In the genomic region with DNA sequence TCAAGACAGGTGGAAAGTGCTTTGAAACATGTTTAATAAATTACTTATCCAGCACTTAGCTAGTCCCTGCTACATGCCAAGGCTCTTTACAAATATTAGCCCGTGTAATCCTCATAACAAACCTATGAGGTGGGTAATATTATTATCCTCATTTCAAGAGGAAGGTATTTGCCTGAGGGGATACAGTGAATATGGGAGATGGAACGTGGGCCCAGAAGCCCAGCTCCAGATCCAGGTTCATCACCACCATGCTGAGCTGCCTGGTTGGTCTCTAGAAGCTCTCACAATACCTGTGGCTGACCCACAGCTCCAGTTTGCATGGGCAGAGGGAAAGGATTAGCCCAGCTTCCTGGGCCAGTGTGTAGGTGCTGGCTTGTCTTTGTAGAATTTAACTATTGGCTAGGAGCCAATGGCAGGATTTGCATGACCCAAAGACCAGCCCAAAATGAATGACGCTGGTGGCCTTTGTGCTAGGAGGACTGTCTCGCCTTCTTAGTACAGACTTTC, we compare ENCODE assay signal across 20 cellular contexts.
DNase-seq lines count a peak whose midpoint lies in the region; ATAC-seq, FAIRE-seq and TF ChIP-seq lines count a peak whose summit lies in the region.
"Had no signal": no experiment of that assay in that cellular context is flagged by ENCODE, and none has a peak within 500 bp of the region (broad histone marks: within the 10 kb centered on the region; RNA-seq: fewer than 3 reads in every experiment).

No MANE protein-coding gene starts in this region.

- CTCF ChIA-PET in HepG2 (lab: Yijun Ruan, JAX; ENCODE audit: low intra/inter-chr PET ratio, low total read pairs), result no interaction called here

- BruUV-seq in HepG2 (replicated peaks; lab: Mats Ljungman, UMichigan), result no TSS peak

- H3K36me3 ChIP-seq in HepG2 (replicated peaks in 1 of 2; ENCODE audit: control insufficient read depth in 1 of 2, insufficient read depth in 2 of 2, low read length in 2 of 2) (no peaks in the 10 kb centered on the region), right lobe of liver (no peaks in the 10 kb centered on the region), heart right ventricle (no peaks in the 10 kb centered on the region)

- POLR2A ChIA-PET in HepG2 (lab: Yijun Ruan, JAX), result no interaction called here

- no peaks in the 10 kb centered on the region for H4K20me1 ChIP-seq in HepG2 (ENCODE audit: insufficient read depth, low read length)

- no peak overlapping the region for H3K27ac ChIP-seq in HepG2 (ENCODE audit: extremely low read length, insufficient read depth, low read length)
- H3K27ac ChIP-seq in right lobe of liver, result no peak overlapping the region
- no peak overlapping the region for H3K27ac ChIP-seq in foreskin keratinocyte
- no peak overlapping the region for H3K27ac ChIP-seq in heart right ventricle
- H3K27ac ChIP-seq: C4-2B, SK-N-MC had no signal

- no peaks in the 10 kb centered on the region for H3K27me3 ChIP-seq in HepG2 (ENCODE audit: control insufficient read depth in 1 of 2, insufficient read depth in 2 of 2, low read length in 2 of 2)
- no peaks in the 10 kb centered on the region for H3K27me3 ChIP-seq in right lobe of liver
- peaks cover 13% of the 10 kb centered on the region for H3K27me3 ChIP-seq in foreskin keratinocyte
- H3K27me3 ChIP-seq in heart right ventricle, result no peaks in the 10 kb centered on the region

- intact Hi-C loops in HepG2 (cut with micrococcal nuclease; ENCODE audit: unreplicated experiment) (no loop called here), right lobe of liver (cut with DNase I) (loop anchor here in 1 of 2 donors (10.0 kb wide), 1 partner anchor 210 kb away; no protein-coding TSS in a partner anchor), Right ventricle myocardium inferior (cut with DNase I) (no loop called here), heart right ventricle (cut with DNase I) (no loop called here)

- WGBS in HepG2 (ENCODE audit: low lambda C conversion rate), result 39% methylated on average over 4 of the region's 4 CpGs
- 85% methylated on average over 3 of the region's 4 CpGs for WGBS in right lobe of liver (ENCODE audit: insufficient coverage, low coverage, low lambda C conversion rate, missing lambda C conversion rate)
- 93% methylated on average over 4 of the region's 4 CpGs for WGBS in heart right ventricle, 2 donors

- TF ChIP-seq EP300 in HepG2 (IDR thresholded peaks at IDR 0.05; ENCODE audit: low read depth in 2 of 2, low read length in 2 of 2) (no peak), HepG2 (CRISPR knock-in tag; IDR thresholded peaks at IDR 0.05; ENCODE audit: borderline replicate concordance) (no peak)

- H3K4me1 ChIP-seq in HepG2 (ENCODE audit: insufficient read depth, low read length) (peaks cover 11% of the 10 kb centered on the region), right lobe of liver (no peaks in the 10 kb centered on the region), foreskin keratinocyte (no peaks in the 10 kb centered on the region), heart right ventricle (no peaks in the 10 kb centered on the region)

- no peak overlapping the region for H3K4me3 ChIP-seq in HepG2 (replicated peaks in 1 of 3; ENCODE audit: insufficient read depth in 1 of 3, low read depth in 2 of 3, low read length in 3 of 3)
- no peak overlapping the region for H3K4me3 ChIP-seq in right lobe of liver
- H3K4me3 ChIP-seq in heart right ventricle, result no peak overlapping the region
- H3K4me3 ChIP-seq: SK-N-MC had no signal

- no peak overlapping the region for H3K9ac ChIP-seq in HepG2 (ENCODE audit: insufficient read depth, low read depth, low read length)

- no peaks in the 10 kb centered on the region for H3K9me3 ChIP-seq in HepG2 (ENCODE audit: low read length)
- H3K9me3 ChIP-seq in right lobe of liver, result no peaks in the 10 kb centered on the region
- no peaks in the 10 kb centered on the region for H3K9me3 ChIP-seq in heart right ventricle

- no peaks in the 10 kb centered on the region for H3K79me2 ChIP-seq in HepG2 (ENCODE audit: insufficient read depth, low read length)

- TF ChIP-seq RAD21 in HepG2 (CRISPR knock-in tag; IDR thresholded peaks at IDR 0.05), result no peak

- TF ChIP-seq CTCF in HepG2 (CRISPR knock-in tag; IDR thresholded peaks at IDR 0.05), result no peak
- TF ChIP-seq CTCF in right lobe of liver (IDR thresholded peaks at IDR 0.05), result no peak
- TF ChIP-seq CTCF in foreskin keratinocyte (conservative IDR thresholded peaks at IDR 0.05), result no peak
- TF ChIP-seq CTCF in heart right ventricle (IDR thresholded peaks at IDR 0.05), result no peak

- H2AFZ ChIP-seq in HepG2 (ENCODE audit: low read length), result no peak overlapping the region

- H3K4me2 ChIP-seq in HepG2 (ENCODE audit: low read depth, low read length), result peak overlapping the region; percentile 48

- in situ Hi-C loops in HepG2 (cut with HindIII; ENCODE audit: extremely low pct_ligation_motif_present, low pct_unique_long_range_greater_than_20kb), result no loop called here

- DNase-seq in HepG2 (ENCODE audit: low spot score) (no peak), right lobe of liver (no peak), SHP77 (lab: John Stamatoyannopoulos, UW) (peak; percentile 35 to 43), foreskin keratinocyte (peak; percentile 30 to 64), Right ventricle myocardium inferior (ENCODE audit: missing footprints) (no peak), heart right ventricle (no peak), NCI-H1694 (lab: John Stamatoyannopoulos, UW) (no peak)
- DNase-seq: COR-L47, GDM1, KBM-7, NCI-H1092 treated with DMSO at 0.1 percent for 48 hours, NCI-H187 treated with DMSO at 0.1 percent for 48 hours, NCI-H510A treated with DMSO at 0.1 percent for 48 hours, OCI-M1, RPMI8226 had no signal

- FAIRE-seq in HepG2 (lab: Jason Lieb, UNC), result no peak
- FAIRE-seq: A204.1 had no signal

- peak; percentile 34; the same call in 2 of the 3 replicates for ATAC-seq in HepG2
- ATAC-seq in right lobe of liver, result no peak
- ATAC-seq in foreskin keratinocyte, result peak; percentile 37
- no peak for ATAC-seq in Right ventricle myocardium inferior
- ATAC-seq in heart right ventricle, result no peak
- ATAC-seq in GM21737 (IDR thresholded peaks at IDR 0.05; ENCODE audit: unreplicated experiment), result no peak
- ATAC-seq: HCT116 had no signal

- no peak for TF ChIP-seq POLR2A in HepG2 (IDR thresholded peaks at IDR 0.05; ENCODE audit: insufficient read depth in 1 of 2, low read depth in 2 of 2, low read length in 2 of 2)
- TF ChIP-seq POLR2A in right lobe of liver (IDR thresholded peaks at IDR 0.05), result no peak

TF ChIP-seq in HepG2, 621 proteins besides CTCF, POLR2A, EP300 and RAD21 (continues in another document):
- TF ChIP-seq KLF16 (CRISPR knock-in tag; IDR thresholded peaks at IDR 0.05), result no peak
- TF ChIP-seq, protein P1, sequence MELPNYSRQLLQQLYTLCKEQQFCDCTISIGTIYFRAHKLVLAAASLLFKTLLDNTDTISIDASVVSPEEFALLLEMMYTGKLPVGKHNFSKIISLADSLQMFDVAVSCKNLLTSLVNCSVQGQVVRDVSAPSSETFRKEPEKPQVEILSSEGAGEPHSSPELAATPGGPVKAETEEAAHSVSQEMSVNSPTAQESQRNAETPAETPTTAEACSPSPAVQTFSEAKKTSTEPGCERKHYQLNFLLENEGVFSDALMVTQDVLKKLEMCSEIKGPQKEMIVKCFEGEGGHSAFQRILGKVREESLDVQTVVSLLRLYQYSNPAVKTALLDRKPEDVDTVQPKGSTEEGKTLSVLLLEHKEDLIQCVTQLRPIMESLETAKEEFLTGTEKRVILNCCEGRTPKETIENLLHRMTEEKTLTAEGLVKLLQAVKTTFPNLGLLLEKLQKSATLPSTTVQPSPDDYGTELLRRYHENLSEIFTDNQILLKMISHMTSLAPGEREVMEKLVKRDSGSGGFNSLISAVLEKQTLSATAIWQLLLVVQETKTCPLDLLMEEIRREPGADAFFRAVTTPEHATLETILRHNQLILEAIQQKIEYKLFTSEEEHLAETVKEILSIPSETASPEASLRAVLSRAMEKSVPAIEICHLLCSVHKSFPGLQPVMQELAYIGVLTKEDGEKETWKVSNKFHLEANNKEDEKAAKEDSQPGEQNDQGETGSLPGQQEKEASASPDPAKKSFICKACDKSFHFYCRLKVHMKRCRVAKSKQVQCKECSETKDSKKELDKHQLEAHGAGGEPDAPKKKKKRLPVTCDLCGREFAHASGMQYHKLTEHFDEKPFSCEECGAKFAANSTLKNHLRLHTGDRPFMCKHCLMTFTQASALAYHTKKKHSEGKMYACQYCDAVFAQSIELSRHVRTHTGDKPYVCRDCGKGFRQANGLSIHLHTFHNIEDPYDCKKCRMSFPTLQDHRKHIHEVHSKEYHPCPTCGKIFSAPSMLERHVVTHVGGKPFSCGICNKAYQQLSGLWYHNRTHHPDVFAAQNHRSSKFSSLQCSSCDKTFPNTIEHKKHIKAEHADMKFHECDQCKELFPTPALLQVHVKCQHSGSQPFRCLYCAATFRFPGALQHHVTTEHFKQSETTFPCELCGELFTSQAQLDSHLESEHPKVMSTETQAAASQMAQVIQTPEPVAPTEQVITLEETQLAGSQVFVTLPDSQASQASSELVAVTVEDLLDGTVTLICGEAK (IDR thresholded peaks at IDR 0.05), result no peak
- TF ChIP-seq, protein P1 (CRISPR knock-in tag; IDR thresholded peaks at IDR 0.05), result no peak
- TF ChIP-seq ZNF335 (CRISPR knock-in tag; IDR thresholded peaks at IDR 0.05), result no peak
- TF ChIP-seq NFE2L2 (IDR thresholded peaks at IDR 0.05; ENCODE audit: low read length), result no peak

Comparison
In these comparisons a context has a peak if more than half of its experiments do, and no peak if none do; other contexts are left out.
1. ATAC-seq: peak in HepG2 (single experiment) and foreskin keratinocyte (single experiment); none in right lobe of liver (0 of 4), Right ventricle myocardium inferior (single experiment), heart right ventricle (0 of 8) and GM21737 (single experiment).
2. DNase-seq: peak in SHP77 (2 of 2) and foreskin keratinocyte (2 of 2); none in HepG2 (single experiment), right lobe of liver (0 of 3), Right ventricle myocardium inferior (single experiment), heart right ventricle (0 of 2) and NCI-H1694 (single experiment).